ENCODE assay signal across 8 cellular contexts in genomic region chr3:142844339-142844977, GRCh38. TPM values are rescaled to one million over a fixed set of nuclear protein-coding genes. Genes with fewer than 3 reads are reported as not detected.
DNase-seq lines count a peak whose midpoint lies in the region; ATAC-seq and TF ChIP-seq lines count a peak whose summit lies in the region.

No MANE protein-coding gene starts in this region.

- peak; percentile 58 for TF ChIP-seq CTCF in endothelial cell (IDR thresholded peaks at IDR 0.05; ENCODE audit: unreplicated experiment)

- H3K4me1 Mint-ChIP-seq in endothelial cell (ENCODE audit: unreplicated experiment) = no peaks in the 10 kb centered on the region
- no peaks in the 10 kb centered on the region for H3K4me1 Mint-ChIP-seq in stimulated activated naive CD8-positive, alpha-beta T cell treated with anti-CD3 and anti-CD28 coated beads, Interleukin-15, amount 100 ng/mL, for 72 hours

- H3K27ac Mint-ChIP-seq in endothelial cell (ENCODE audit: unreplicated experiment) = no peak overlapping the region
- no peak overlapping the region for H3K27ac Mint-ChIP-seq in stimulated activated naive CD8-positive, alpha-beta T cell treated with anti-CD3 and anti-CD28 coated beads, Interleukin-15, amount 100 ng/mL, for 72 hours

- H3K9me3 Mint-ChIP-seq in endothelial cell (ENCODE audit: unreplicated experiment) = no peaks in the 10 kb centered on the region
- H3K9me3 Mint-ChIP-seq in stimulated activated naive CD8-positive, alpha-beta T cell treated with anti-CD3 and anti-CD28 coated beads, Interleukin-15, amount 100 ng/mL, for 72 hours = no peaks in the 10 kb centered on the region

- no peak overlapping the region for H3K4me3 Mint-ChIP-seq in endothelial cell (ENCODE audit: unreplicated experiment)
- no peak overlapping the region for H3K4me3 Mint-ChIP-seq in stimulated activated naive CD8-positive, alpha-beta T cell treated with anti-CD3 and anti-CD28 coated beads, Interleukin-15, amount 100 ng/mL, for 72 hours

- H3K36me3 Mint-ChIP-seq in endothelial cell (ENCODE audit: low read depth, unreplicated experiment) = no peaks in the 10 kb centered on the region

- ATAC-seq in stimulated activated naive CD8-positive, alpha-beta T cell treated with anti-CD3 and anti-CD28 coated beads, Interleukin-15, amount 100 ng/mL, for 72 hours = peak; percentile 71
- ATAC-seq in HG03095 (IDR thresholded peaks at IDR 0.05; ENCODE audit: unreplicated experiment) = no peak

- no peaks in the 10 kb centered on the region for H3K27me3 Mint-ChIP-seq in endothelial cell (ENCODE audit: unreplicated experiment)
- no peaks in the 10 kb centered on the region for H3K27me3 Mint-ChIP-seq in stimulated activated naive CD8-positive, alpha-beta T cell treated with anti-CD3 and anti-CD28 coated beads, Interleukin-15, amount 100 ng/mL, for 72 hours

- DNase-seq in ELR (ENCODE audit: low read depth) = peak; percentile 84
- peak; percentile 51 for DNase-seq in H4 (ENCODE audit: low spot score)
- DNase-seq in NOMO-1 treated with DMSO at 0.1 percent for 48 hours (lab: John Stamatoyannopoulos, UW; ENCODE audit: unreplicated experiment) = peak; percentile 38
- no peak for DNase-seq in endothelial cell (ENCODE audit: low spot score)
- DNase-seq in stimulated activated naive CD8-positive, alpha-beta T cell treated with anti-CD3 and anti-CD28 coated beads, Interleukin-15, amount 100 ng/mL, for 72 hours = peak in 1 of 2 donors; percentile 7
- DNase-seq in NCI-H345 (lab: John Stamatoyannopoulos, UW) = no peak
- no peak for DNase-seq in retina

RNA-seq across cellular contexts. Expression of gene PCOLCE2, which starts 44.4 kb away (rescaled TPM):
- 30.5 and 35.8 TPM in 2 replicates for total RNA-seq in H4 (2014; rRNA removed; shearing (Covaris generic))
- 1.8 TPM for total RNA-seq in endothelial cell (ENCODE audit: unreplicated experiment)

Comparison
In these comparisons a context has a peak if more than half of its experiments do, and no peak if none do; other contexts are left out.
1. DNase-seq: peak in ELR (single experiment), H4 (single experiment) and NOMO-1 treated with DMSO at 0.1 percent for 48 hours (single experiment); none in endothelial cell (single experiment), NCI-H345 (single experiment) and retina (single experiment).
2. RNA of gene PCOLCE2, which starts 44.4 kb away (total RNA-seq): 30.5 to 35.8 TPM in H4; 1.8 TPM in endothelial cell (single experiment); every median in the first group is over 10 times any median in the second.